Comparison of ENCODE assay signal across 1 cellular context in the genomic region with DNA sequence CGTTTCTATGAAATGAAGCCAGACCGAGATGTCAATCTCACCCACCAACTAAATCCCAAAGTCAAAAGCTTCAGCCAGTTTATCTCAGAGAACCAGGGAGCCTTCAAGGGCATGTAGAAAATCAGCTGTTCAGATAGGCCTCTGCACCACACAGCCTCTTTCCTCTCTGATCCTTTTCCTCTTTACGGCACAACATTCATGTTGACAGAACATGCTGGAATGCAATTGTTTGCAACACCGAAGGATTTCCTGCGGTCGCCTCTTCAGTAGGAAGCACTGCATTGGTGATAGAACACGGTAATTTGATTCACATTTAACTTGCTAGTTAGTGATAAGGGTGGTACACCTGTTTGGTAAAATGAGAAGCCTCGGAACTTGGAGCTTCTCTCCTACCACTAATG.
A peak's percentile ranks its signal among the peaks of the same experiment; 100 is the strongest.
TF ChIP-seq lines count a peak whose summit lies in the region.

No MANE protein-coding gene starts in this region.

TF ChIP-seq in K562, 482 proteins besides CTCF, POLR2A, EP300 and RAD21 (continued from another document):
- TF ChIP-seq SMARCA5 (IDR thresholded peaks at IDR 0.05) (peak; percentile 35; the same call in 1 of the 2 replicates), ZFP36 (IDR thresholded peaks at IDR 0.05; ENCODE audit: low read depth, low read length, partially characterized antibody) (peak; percentile 60), MCM3 (IDR thresholded peaks at IDR 0.05) (no peak), PURB (CRISPR knock-in tag; IDR thresholded peaks at IDR 0.05; ENCODE audit: low read depth) (no peak), ZNF175 (CRISPR knock-in tag; IDR thresholded peaks at IDR 0.05; ENCODE audit: low read depth) (no peak), ZNF780A (CRISPR knock-in tag; IDR thresholded peaks at IDR 0.05) (no peak), ATF7 (IDR thresholded peaks at IDR 0.05) (no peak), ARID1B (IDR thresholded peaks at IDR 0.05) (0 out of 2 replicates have a peak, but pooled peaks have one; percentile 40), CBFA2T2 (conservative IDR thresholded peaks at IDR 0.05) (peak; percentile 42), PHB2 (IDR thresholded peaks at IDR 0.05; ENCODE audit: low read depth) (no peak), CREM (IDR thresholded peaks at IDR 0.05; ENCODE audit: low read depth) (no peak), CAMTA2 (CRISPR knock-in tag; conservative IDR thresholded peaks at IDR 0.05) (no peak), HMG20B (CRISPR knock-in tag; IDR thresholded peaks at IDR 0.05) (no peak), SNRNP70 (optimal IDR thresholded peaks at IDR 0.05; ENCODE audit: low read depth, low read length) (no peak), ELF1 (tag; IDR thresholded peaks at IDR 0.05) (no peak), ZNF316 (IDR thresholded peaks at IDR 0.05) (no peak), TOE1 (IDR thresholded peaks at IDR 0.05; ENCODE audit: borderline replicate concordance) (no peak), TOE1 (CRISPR knock-in tag; IDR thresholded peaks at IDR 0.05; ENCODE audit: borderline replicate concordance, low read depth) (no peak), CTBP1 (IDR thresholded peaks at IDR 0.05; ENCODE audit: borderline replicate concordance) (peak; percentile 27; the same call in 1 of the 2 replicates), TCF3 (CRISPR knock-in tag; IDR thresholded peaks at IDR 0.05) (peak; percentile 42), DPF2 (IDR thresholded peaks at IDR 0.05) (0 out of 2 replicates have a peak, but pooled peaks have one; percentile 25), CXXC5 (CRISPR knock-in tag; IDR thresholded peaks at IDR 0.05) (peak; percentile 15; the same call in 1 of the 2 replicates), ZNF232 (CRISPR knock-in tag; IDR thresholded peaks at IDR 0.05) (no peak), PHF21A (IDR thresholded peaks at IDR 0.05; ENCODE audit: borderline replicate concordance, low read depth) (no peak), TRIM24 (IDR thresholded peaks at IDR 0.05) (peak in 1 of 2 experiments; percentile 10; a peak in 1 of 4 replicates)
- TF ChIP-seq, protein P1, sequence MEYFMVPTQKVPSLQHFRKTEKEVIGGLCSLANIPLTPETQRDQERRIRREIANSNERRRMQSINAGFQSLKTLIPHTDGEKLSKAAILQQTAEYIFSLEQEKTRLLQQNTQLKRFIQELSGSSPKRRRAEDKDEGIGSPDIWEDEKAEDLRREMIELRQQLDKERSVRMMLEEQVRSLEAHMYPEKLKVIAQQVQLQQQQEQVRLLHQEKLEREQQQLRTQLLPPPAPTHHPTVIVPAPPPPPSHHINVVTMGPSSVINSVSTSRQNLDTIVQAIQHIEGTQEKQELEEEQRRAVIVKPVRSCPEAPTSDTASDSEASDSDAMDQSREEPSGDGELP (CRISPR knock-in tag; IDR thresholded peaks at IDR 0.05; ENCODE audit: borderline replicate concordance): peak; percentile 70
- TF ChIP-seq, protein P2, sequence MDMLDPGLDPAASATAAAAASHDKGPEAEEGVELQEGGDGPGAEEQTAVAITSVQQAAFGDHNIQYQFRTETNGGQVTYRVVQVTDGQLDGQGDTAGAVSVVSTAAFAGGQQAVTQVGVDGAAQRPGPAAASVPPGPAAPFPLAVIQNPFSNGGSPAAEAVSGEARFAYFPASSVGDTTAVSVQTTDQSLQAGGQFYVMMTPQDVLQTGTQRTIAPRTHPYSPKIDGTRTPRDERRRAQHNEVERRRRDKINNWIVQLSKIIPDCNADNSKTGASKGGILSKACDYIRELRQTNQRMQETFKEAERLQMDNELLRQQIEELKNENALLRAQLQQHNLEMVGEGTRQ (CRISPR knock-in tag; IDR thresholded peaks at IDR 0.05): no peak
- TF ChIP-seq, protein P3, sequence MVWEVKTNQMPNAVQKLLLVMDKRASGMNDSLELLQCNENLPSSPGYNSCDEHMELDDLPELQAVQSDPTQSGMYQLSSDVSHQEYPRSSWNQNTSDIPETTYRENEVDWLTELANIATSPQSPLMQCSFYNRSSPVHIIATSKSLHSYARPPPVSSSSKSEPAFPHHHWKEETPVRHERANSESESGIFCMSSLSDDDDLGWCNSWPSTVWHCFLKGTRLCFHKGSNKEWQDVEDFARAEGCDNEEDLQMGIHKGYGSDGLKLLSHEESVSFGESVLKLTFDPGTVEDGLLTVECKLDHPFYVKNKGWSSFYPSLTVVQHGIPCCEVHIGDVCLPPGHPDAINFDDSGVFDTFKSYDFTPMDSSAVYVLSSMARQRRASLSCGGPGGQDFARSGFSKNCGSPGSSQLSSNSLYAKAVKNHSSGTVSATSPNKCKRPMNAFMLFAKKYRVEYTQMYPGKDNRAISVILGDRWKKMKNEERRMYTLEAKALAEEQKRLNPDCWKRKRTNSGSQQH (CRISPR knock-in tag; IDR thresholded peaks at IDR 0.05): no peak
- TF ChIP-seq, protein P4, sequence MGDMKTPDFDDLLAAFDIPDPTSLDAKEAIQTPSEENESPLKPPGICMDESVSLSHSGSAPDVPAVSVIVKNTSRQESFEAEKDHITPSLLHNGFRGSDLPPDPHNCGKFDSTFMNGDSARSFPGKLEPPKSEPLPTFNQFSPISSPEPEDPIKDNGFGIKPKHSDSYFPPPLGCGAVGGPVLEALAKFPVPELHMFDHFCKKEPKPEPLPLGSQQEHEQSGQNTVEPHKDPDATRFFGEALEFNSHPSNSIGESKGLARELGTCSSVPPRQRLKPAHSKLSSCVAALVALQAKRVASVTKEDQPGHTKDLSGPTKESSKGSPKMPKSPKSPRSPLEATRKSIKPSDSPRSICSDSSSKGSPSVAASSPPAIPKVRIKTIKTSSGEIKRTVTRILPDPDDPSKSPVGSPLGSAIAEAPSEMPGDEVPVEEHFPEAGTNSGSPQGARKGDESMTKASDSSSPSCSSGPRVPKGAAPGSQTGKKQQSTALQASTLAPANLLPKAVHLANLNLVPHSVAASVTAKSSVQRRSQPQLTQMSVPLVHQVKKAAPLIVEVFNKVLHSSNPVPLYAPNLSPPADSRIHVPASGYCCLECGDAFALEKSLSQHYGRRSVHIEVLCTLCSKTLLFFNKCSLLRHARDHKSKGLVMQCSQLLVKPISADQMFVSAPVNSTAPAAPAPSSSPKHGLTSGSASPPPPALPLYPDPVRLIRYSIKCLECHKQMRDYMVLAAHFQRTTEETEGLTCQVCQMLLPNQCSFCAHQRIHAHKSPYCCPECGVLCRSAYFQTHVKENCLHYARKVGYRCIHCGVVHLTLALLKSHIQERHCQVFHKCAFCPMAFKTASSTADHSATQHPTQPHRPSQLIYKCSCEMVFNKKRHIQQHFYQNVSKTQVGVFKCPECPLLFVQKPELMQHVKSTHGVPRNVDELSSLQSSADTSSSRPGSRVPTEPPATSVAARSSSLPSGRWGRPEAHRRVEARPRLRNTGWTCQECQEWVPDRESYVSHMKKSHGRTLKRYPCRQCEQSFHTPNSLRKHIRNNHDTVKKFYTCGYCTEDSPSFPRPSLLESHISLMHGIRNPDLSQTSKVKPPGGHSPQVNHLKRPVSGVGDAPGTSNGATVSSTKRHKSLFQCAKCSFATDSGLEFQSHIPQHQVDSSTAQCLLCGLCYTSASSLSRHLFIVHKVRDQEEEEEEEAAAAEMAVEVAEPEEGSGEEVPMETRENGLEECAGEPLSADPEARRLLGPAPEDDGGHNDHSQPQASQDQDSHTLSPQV (IDR thresholded peaks at IDR 0.05): no peak
